In the genomic region with DNA sequence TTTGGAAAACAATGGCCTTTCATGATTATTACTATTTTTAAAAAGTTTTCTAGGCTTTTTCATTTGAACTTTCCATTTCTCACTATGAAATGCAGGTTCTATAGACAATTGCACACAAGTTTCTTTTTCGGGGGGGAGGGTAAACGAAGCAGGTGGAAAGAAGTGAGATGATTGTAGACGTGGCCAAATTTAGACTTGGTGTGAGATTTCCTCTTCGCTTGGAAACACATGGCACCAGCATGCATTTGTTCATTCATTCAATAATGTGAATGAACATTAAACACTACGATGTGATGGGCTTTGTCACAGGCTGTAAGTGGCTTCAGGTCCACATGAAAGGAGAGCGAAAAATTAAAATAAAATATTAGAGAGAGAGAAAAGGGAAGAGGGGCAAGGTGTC, we compare ENCODE assay signal across 2 cellular contexts.
TF ChIP-seq lines count a peak whose summit lies in the region.

No MANE protein-coding gene starts in this region.

TF ChIP-seq in SK-N-SH, 30 proteins besides CTCF, POLR2A, EP300 and RAD21 (continued from another document):
- TF ChIP-seq, protein P1, sequence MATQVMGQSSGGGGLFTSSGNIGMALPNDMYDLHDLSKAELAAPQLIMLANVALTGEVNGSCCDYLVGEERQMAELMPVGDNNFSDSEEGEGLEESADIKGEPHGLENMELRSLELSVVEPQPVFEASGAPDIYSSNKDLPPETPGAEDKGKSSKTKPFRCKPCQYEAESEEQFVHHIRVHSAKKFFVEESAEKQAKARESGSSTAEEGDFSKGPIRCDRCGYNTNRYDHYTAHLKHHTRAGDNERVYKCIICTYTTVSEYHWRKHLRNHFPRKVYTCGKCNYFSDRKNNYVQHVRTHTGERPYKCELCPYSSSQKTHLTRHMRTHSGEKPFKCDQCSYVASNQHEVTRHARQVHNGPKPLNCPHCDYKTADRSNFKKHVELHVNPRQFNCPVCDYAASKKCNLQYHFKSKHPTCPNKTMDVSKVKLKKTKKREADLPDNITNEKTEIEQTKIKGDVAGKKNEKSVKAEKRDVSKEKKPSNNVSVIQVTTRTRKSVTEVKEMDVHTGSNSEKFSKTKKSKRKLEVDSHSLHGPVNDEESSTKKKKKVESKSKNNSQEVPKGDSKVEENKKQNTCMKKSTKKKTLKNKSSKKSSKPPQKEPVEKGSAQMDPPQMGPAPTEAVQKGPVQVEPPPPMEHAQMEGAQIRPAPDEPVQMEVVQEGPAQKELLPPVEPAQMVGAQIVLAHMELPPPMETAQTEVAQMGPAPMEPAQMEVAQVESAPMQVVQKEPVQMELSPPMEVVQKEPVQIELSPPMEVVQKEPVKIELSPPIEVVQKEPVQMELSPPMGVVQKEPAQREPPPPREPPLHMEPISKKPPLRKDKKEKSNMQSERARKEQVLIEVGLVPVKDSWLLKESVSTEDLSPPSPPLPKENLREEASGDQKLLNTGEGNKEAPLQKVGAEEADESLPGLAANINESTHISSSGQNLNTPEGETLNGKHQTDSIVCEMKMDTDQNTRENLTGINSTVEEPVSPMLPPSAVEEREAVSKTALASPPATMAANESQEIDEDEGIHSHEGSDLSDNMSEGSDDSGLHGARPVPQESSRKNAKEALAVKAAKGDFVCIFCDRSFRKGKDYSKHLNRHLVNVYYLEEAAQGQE (IDR thresholded peaks at IDR 0.05; ENCODE audit: low read depth, low read length): no peak
- TF ChIP-seq FOXM1 (IDR thresholded peaks at IDR 0.05; ENCODE audit: low read depth) (no peak), FOSL2 (IDR thresholded peaks at IDR 0.05; ENCODE audit: borderline replicate concordance, low read depth) (no peak), CHD2 (IDR thresholded peaks at IDR 0.05; ENCODE audit: low read length, partially characterized antibody) (no peak), USF2 (IDR thresholded peaks at IDR 0.05; ENCODE audit: borderline replicate concordance, low read depth, low read length) (no peak), EZH2phosphoT487 (IDR thresholded peaks at IDR 0.05; ENCODE audit: borderline replicate concordance, low read depth) (no peak), MXI1 (IDR thresholded peaks at IDR 0.05; ENCODE audit: low read depth, low read length) (no peak), TAF1 (IDR thresholded peaks at IDR 0.05; ENCODE audit: borderline replicate concordance, low read depth, low read length) (no peak), FOXJ3 (CRISPR knock-in tag; IDR thresholded peaks at IDR 0.05) (no peak), RXRA (IDR thresholded peaks at IDR 0.05; ENCODE audit: borderline replicate concordance, low read depth) (no peak)

TF ChIP-seq in SK-N-SH treated with all-trans-retinoic acid at 6 μM for 48 hours, 23 proteins besides CTCF, POLR2A, EP300 and RAD21 (continued from another document):
- TF ChIP-seq ZNF70 (CRISPR knock-in tag; IDR thresholded peaks at IDR 0.05) (no peak), ZC3H10 (CRISPR knock-in tag; IDR thresholded peaks at IDR 0.05) (no peak), PATZ1 (CRISPR knock-in tag; IDR thresholded peaks at IDR 0.05; ENCODE audit: borderline replicate concordance) (no peak), ESRRG (CRISPR knock-in tag; IDR thresholded peaks at IDR 0.05) (no peak), ZNF565 (CRISPR knock-in tag; conservative IDR thresholded peaks at IDR 0.05; ENCODE audit: low read depth) (no peak), ZNF8 (CRISPR knock-in tag; IDR thresholded peaks at IDR 0.05) (no peak), RARB (CRISPR knock-in tag; IDR thresholded peaks at IDR 0.05) (no peak), ZFP30 (CRISPR knock-in tag; IDR thresholded peaks at IDR 0.05) (no peak), CSRNP3 (CRISPR knock-in tag; IDR thresholded peaks at IDR 0.05) (no peak), OSR1 (CRISPR knock-in tag; IDR thresholded peaks at IDR 0.05) (no peak)
